Comparison of ENCODE assay signal across 7 cellular contexts in the genomic region with DNA sequence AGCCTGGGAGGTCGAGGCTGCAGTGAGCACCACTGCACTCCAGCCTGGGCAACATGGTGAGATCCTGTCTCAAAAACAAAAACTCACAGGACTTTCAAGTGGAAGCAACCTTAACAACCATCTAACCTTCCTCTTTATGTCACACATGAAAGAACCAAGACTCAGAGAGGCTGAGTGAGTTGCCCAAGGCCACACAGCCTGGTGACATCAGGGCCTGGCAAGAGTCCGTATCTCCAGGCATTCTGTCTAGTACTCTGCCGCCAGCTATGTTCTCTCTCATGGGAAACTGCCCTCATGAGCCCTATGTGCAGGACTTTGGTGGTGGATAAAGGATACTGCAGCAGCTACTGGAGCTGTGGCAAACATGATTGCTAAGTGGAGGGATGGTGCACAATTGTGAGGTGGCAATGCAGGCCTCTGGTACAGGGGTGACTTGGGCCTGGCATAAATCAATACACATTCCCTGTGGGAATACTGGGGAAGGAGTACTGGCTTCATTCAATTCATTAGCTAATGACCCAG.
"Had no signal": no experiment of that assay in that cellular context is flagged by ENCODE, and none has a peak within 500 bp of the region (broad histone marks: within the 10 kb centered on the region; RNA-seq: fewer than 3 reads in every experiment).

No MANE protein-coding gene starts in this region.

- H3K4me2 ChIP-seq: GM23338 had no signal

- ATAC-seq: GM23338 had no signal

- DNase-seq: H9, HCEC 1CT, KG1 had no signal

- H3K4me3 ChIP-seq: GM23338 had no signal

- H2AFZ ChIP-seq: GM23338 had no signal

- FAIRE-seq: H1, H54, HTR-8/SVneo had no signal
